ENCODE assay signal across 9 cellular contexts in genomic region chr9:69180670-69181069, GRCh38. TPM values are rescaled to one million over a fixed set of nuclear protein-coding genes. Genes with fewer than 3 reads are reported as not detected.
A peak's percentile ranks its signal among the peaks of the same experiment; 100 is the strongest.
DNase-seq lines count a peak whose midpoint lies in the region; ATAC-seq, FAIRE-seq and TF ChIP-seq lines count a peak whose summit lies in the region.
"Had no signal": no experiment of that assay in that cellular context is flagged by ENCODE, and none has a peak within 500 bp of the region (broad histone marks: within the 10 kb centered on the region; RNA-seq: fewer than 3 reads in every experiment).

No MANE protein-coding gene starts in this region.

- in situ Hi-C loops in G401 (cut with HindIII; ENCODE audit: low sequenced_read_pairs) = no loop called here

- TF ChIP-seq POLR2A in esophagus muscularis mucosa (IDR thresholded peaks at IDR 0.05; ENCODE audit: low read depth) = no peak

- H3K27ac ChIP-seq in esophagus muscularis mucosa (replicated peaks in 1 of 4) (peak overlapping the region; percentile 70 to 82 (median 79)), psoas muscle (peak overlapping the region; percentile 51)

- H3K4me1 ChIP-seq in esophagus muscularis mucosa (peaks cover 46 to 96% (median 91%) of the 10 kb centered on the region in 4 donors), psoas muscle (peaks cover 17% of the 10 kb centered on the region)

- peak; percentile 72 for DNase-seq in CD1c-positive myeloid dendritic cell (ENCODE audit: extremely low spot score)
- peak; percentile 87 for DNase-seq in HTR-8/SVneo (ENCODE audit: insufficient read length, low spot score)
- DNase-seq in activated CD4-positive, alpha-beta T cell treated with anti-CD3 and anti-CD28 coated beads, Interleukin-2, amount 50 U/mL, for 1 hour = peak; percentile 4
- no peak for DNase-seq in esophagus muscularis mucosa (ENCODE audit: extremely low spot score)
- no peak for DNase-seq in psoas muscle
- DNase-seq in NOMO-1 treated with dmso at 0.1 percent for 144 hours (lab: John Stamatoyannopoulos, UW; ENCODE audit: unreplicated experiment) = no peak
- no peak for DNase-seq in G401 (ENCODE audit: low spot score)

- TF ChIP-seq EP300 in esophagus muscularis mucosa (IDR thresholded peaks at IDR 0.05) = peak; percentile 35

- H3K4me3 ChIP-seq in esophagus muscularis mucosa (no peak overlapping the region), psoas muscle (no peak overlapping the region)

- H3K27me3 ChIP-seq in esophagus muscularis mucosa = no peaks in the 10 kb centered on the region
- no peaks in the 10 kb centered on the region for H3K27me3 ChIP-seq in psoas muscle (ENCODE audit: insufficient read depth in 3 of 3, low read length in 2 of 3)

- 17% methylated on average over 2 of the region's 2 CpGs for WGBS in esophagus muscularis mucosa
- WGBS in psoas muscle, 3 donors = 43 to 53% (median 52%) methylated on average over 2 of the region's 2 CpGs

- H3K9me3 ChIP-seq in esophagus muscularis mucosa = no peaks in the 10 kb centered on the region
- H3K9me3 ChIP-seq in psoas muscle = no peaks in the 10 kb centered on the region

- peak; percentile 40 to 77 (median 69) for ATAC-seq in psoas muscle
- no peak for ATAC-seq in HG02840 (IDR thresholded peaks at IDR 0.05; ENCODE audit: low FRiP score, unreplicated experiment)

- FAIRE-seq in HTR-8/SVneo (lab: Jason Lieb, UNC) = peak; percentile 74
- FAIRE-seq: endometrium had no signal

- H3K36me3 ChIP-seq in esophagus muscularis mucosa = no peaks in the 10 kb centered on the region
- no peaks in the 10 kb centered on the region for H3K36me3 ChIP-seq in psoas muscle (ENCODE audit: insufficient read depth in 1 of 2, low read depth in 1 of 2)

- intact Hi-C loops in esophagus muscularis mucosa (cut with DNase I) = no loop called here
- intact Hi-C loops in psoas muscle (cut with DNase I) = no loop called here

- TF ChIP-seq CTCF in esophagus muscularis mucosa (IDR thresholded peaks at IDR 0.05) (no peak), psoas muscle (IDR thresholded peaks at IDR 0.05) (no peak)

RNA-seq across cellular contexts. Expression of gene TJP2, which starts 6.6 kb away (rescaled TPM):
- total RNA-seq in esophagus muscularis mucosa = 100 to 1,000 TPM; 101 to 172 (median 125) TPM
- 10 to 100 TPM; 14.8 to 25.1 (median 19.0) TPM for total RNA-seq in psoas muscle
- 10 to 100 TPM in 1 of 3 donors, 1 to 10 TPM in 2; 6.6 to 12.5 (median 7.9) TPM for polyA plus RNA-seq in psoas muscle
- total RNA-seq in G401 (2014; rRNA removed; shearing (Covaris generic)) = 1.7 and 5.1 TPM in 2 replicates

Comparison
In these comparisons a context has a peak if more than half of its experiments do, and no peak if none do; other contexts are left out.
1. DNase-seq: peak in CD1c-positive myeloid dendritic cell (single experiment), HTR-8/SVneo (single experiment) and activated CD4-positive, alpha-beta T cell treated with anti-CD3 and anti-CD28 coated beads, Interleukin-2, amount 50 U/mL, for 1 hour (single experiment); none in esophagus muscularis mucosa (single experiment), psoas muscle (0 of 2), NOMO-1 treated with dmso at 0.1 percent for 144 hours (single experiment) and G401 (single experiment).